In genomic region chr1:165863346-165863745, GRCh38 we compare ENCODE assay signal across 22 cellular contexts. TPM values are rescaled to one million over a fixed set of nuclear protein-coding genes. Genes with fewer than 3 reads are reported as not detected.
DNase-seq lines count a peak whose midpoint lies in the region; ATAC-seq and TF ChIP-seq lines count a peak whose summit lies in the region.
"Had no signal": no experiment of that assay in that cellular context is flagged by ENCODE, and none has a peak within 500 bp of the region (broad histone marks: within the 10 kb centered on the region; RNA-seq: fewer than 3 reads in every experiment).

No MANE protein-coding gene starts in this region.

- TF ChIP-seq CTCF in DND-41 (IDR thresholded peaks at IDR 0.05; ENCODE audit: borderline replicate concordance, extremely low read depth, low read length, poor library complexity, severe bottlenecking) (no peak), brain (conservative IDR thresholded peaks at IDR 0.05) (no peak)

- H4K8ac ChIP-seq in trophoblast cell (ENCODE audit: low read depth, low read length): no peak overlapping the region

- peaks cover 0 to 10% (median 0%) of the 10 kb centered on the region in 5 experiments for H3K9me3 Mint-ChIP-seq in brain
- H3K9me3 Mint-ChIP-seq: CD4-positive, alpha-beta T cell; GM23338; IgD-negative memory B cell had no signal

- H3K27me3 ChIP-seq in DND-41 (ENCODE audit: insufficient read depth, low read length, poor library complexity): no peaks in the 10 kb centered on the region
- H3K27me3 ChIP-seq in trophoblast cell (ENCODE audit: insufficient read depth, low read length): no peaks in the 10 kb centered on the region

- ATAC-seq in DND-41 (ENCODE audit: insufficient read depth, low read depth): no peak
- ATAC-seq in HG03342 (IDR thresholded peaks at IDR 0.05; ENCODE audit: unreplicated experiment): no peak
- ATAC-seq: A549, GM23338 had no signal

- no peak overlapping the region for H3K14ac ChIP-seq in trophoblast cell (ENCODE audit: low read length)

- peaks cover 98% of the 10 kb centered on the region for H3K79me2 ChIP-seq in DND-41 (ENCODE audit: insufficient read depth, low read length)
- peaks cover 1% of the 10 kb centered on the region for H3K79me2 ChIP-seq in trophoblast cell (ENCODE audit: control insufficient read depth, insufficient read depth, low read length, poor library complexity)

- no peak overlapping the region for H3K4me3 Mint-ChIP-seq in brain
- H3K4me3 Mint-ChIP-seq: CD4-positive, alpha-beta T cell; GM23338; IgD-negative memory B cell had no signal

- H3K36me3 Mint-ChIP-seq in brain: peaks cover 46% of the 10 kb centered on the region
- H3K36me3 Mint-ChIP-seq: IgD-negative memory B cell had no signal

- H3K9ac ChIP-seq in DND-41 (ENCODE audit: low read depth, low read length): 0 out of 2 replicates have a peak overlapping the region, but pooled peaks have one; percentile 30
- no peak overlapping the region for H3K9ac ChIP-seq in trophoblast cell (ENCODE audit: low read length)

- H2AFZ ChIP-seq in DND-41 (ENCODE audit: low read depth, low read length) (no peak overlapping the region), trophoblast cell (ENCODE audit: insufficient read depth, low read length, poor library complexity) (no peak overlapping the region)
- H2AFZ ChIP-seq: GM23338 had no signal

- H3K27ac Mint-ChIP-seq in brain: peak overlapping the region in 3 of 5 experiments; percentile 30 to 51 (median 46)
- H3K27ac Mint-ChIP-seq: CD4-positive, alpha-beta T cell; IgD-negative memory B cell had no signal

- peaks cover 55% of the 10 kb centered on the region for H4K20me1 ChIP-seq in DND-41 (ENCODE audit: insufficient read depth, low read length)

- H3K4ac ChIP-seq in trophoblast cell (ENCODE audit: low read depth, low read length): peak overlapping the region; percentile 14

- peaks cover 20% of the 10 kb centered on the region for H3K4me1 Mint-ChIP-seq in brain

- no peaks in the 10 kb centered on the region for H3K9me3 ChIP-seq in DND-41 (ENCODE audit: insufficient read depth, low read length, severe bottlenecking)
- no peaks in the 10 kb centered on the region for H3K9me3 ChIP-seq in KOPT-K1 (ENCODE audit: insufficient read depth, low read length, poor library complexity, severe bottlenecking)
- H3K9me3 ChIP-seq in trophoblast cell (ENCODE audit: insufficient read depth, low read depth, low read length): no peaks in the 10 kb centered on the region
- H3K9me3 ChIP-seq: A549, HAP-1 had no signal

- H3K79me1 ChIP-seq in trophoblast cell (ENCODE audit: low read length): no peaks in the 10 kb centered on the region

- no peak overlapping the region for H2BK5ac ChIP-seq in trophoblast cell (ENCODE audit: low read depth, low read length, poor library complexity)

- H3K4me3 ChIP-seq in DND-41 (ENCODE audit: low read depth in 1 of 2, low read length in 2 of 2) (no peak overlapping the region), trophoblast cell (ENCODE audit: low read depth, low read length) (no peak overlapping the region)
- H3K4me3 ChIP-seq: A549, GM23338, HAP-1 had no signal

- no peak overlapping the region for H2BK12ac ChIP-seq in trophoblast cell (ENCODE audit: low read length)

- H4K12ac ChIP-seq in trophoblast cell (ENCODE audit: low read depth, low read length): no peak overlapping the region

- H3K27me3 Mint-ChIP-seq in brain: no peaks in the 10 kb centered on the region
- H3K27me3 Mint-ChIP-seq: CD4-positive, alpha-beta T cell; IgD-negative memory B cell had no signal

- H2AK5ac ChIP-seq in trophoblast cell (ENCODE audit: low read length): no peak overlapping the region

- H3K27ac ChIP-seq in DND-41 (ENCODE audit: low read length) (peak overlapping the region; percentile 81), KOPT-K1 (ENCODE audit: low read depth, low read length, poor library complexity, severe bottlenecking) (peak overlapping the region; percentile 85), trophoblast cell (ENCODE audit: low read depth, low read length) (no peak overlapping the region)
- H3K27ac ChIP-seq: A549 had no signal

- H3K4me2 ChIP-seq in DND-41 (ENCODE audit: insufficient read depth, low read length) (no peak overlapping the region), trophoblast cell (ENCODE audit: low read length) (no peak overlapping the region)
- H3K4me2 ChIP-seq: A549 had no signal

- H3K4me1 ChIP-seq in DND-41 (ENCODE audit: insufficient read depth, low read length) (peaks cover 97% of the 10 kb centered on the region), trophoblast cell (ENCODE audit: control insufficient read depth in 1 of 2, insufficient read depth in 2 of 2, low read length in 2 of 2) (peaks cover 2 to 8% of the 10 kb centered on the region in 2 experiments)

- no CpG with 5 or more reads among the region's 2 CpGs for WGBS in trophoblast cell (ENCODE audit: extremely low coverage, insufficient coverage, insufficient read length)

- no peak overlapping the region for H3K18ac ChIP-seq in trophoblast cell (ENCODE audit: low read length)

- H3K36me3 ChIP-seq in DND-41 (ENCODE audit: insufficient read depth, low read length) (peaks cover 46% of the 10 kb centered on the region), KOPT-K1 (ENCODE audit: insufficient read depth, low read length) (no peaks in the 10 kb centered on the region), trophoblast cell (ENCODE audit: control insufficient read depth in 1 of 2, insufficient read depth in 2 of 2, low read length in 2 of 2) (no peaks in the 10 kb centered on the region)

- no peak overlapping the region for H3K23ac ChIP-seq in trophoblast cell (ENCODE audit: low read length)

- no peak overlapping the region for H4K91ac ChIP-seq in trophoblast cell (ENCODE audit: low read depth, low read length)

- no peak overlapping the region for H2BK120ac ChIP-seq in trophoblast cell (ENCODE audit: insufficient read depth, low read length, poor library complexity)

- DNase-seq in DND-41 (no peak), trophoblast cell (no peak), HK-2 (ENCODE audit: unreplicated experiment) (no peak)
- DNase-seq in activated CD4-positive, CD25-positive, alpha-beta regulatory T cell (lab: John Stamatoyannopoulos, UW): no peak
- DNase-seq: CD4-positive, alpha-beta T cell; COR-L47; DMS 273 treated with DMSO at 0.1 percent for 48 hours; DMS79 treated with DMSO at 0.1 percent for 48 hours; Karpas-422; NCI-H1417; NCI-H187; NCI-H446 treated with DMSO at 0.1 percent for 48 hours; NCI-H526 treated with DMSO at 0.1 percent for 48 hours; RPMI8226; SHP77 had no signal

RNA-seq across cellular contexts. Expression of gene UCK2, which starts 35.9 kb away (rescaled TPM):
- 29.2 TPM for polyA plus RNA-seq in brain (ENCODE audit: insufficient read depth, low read depth, low replicate concordance)
- 77.1 and 81.6 TPM in 2 replicates for polyA plus RNA-seq in trophoblast cell (2013)
